Comparison of ENCODE assay signal across 2 cellular contexts in the genomic region with DNA sequence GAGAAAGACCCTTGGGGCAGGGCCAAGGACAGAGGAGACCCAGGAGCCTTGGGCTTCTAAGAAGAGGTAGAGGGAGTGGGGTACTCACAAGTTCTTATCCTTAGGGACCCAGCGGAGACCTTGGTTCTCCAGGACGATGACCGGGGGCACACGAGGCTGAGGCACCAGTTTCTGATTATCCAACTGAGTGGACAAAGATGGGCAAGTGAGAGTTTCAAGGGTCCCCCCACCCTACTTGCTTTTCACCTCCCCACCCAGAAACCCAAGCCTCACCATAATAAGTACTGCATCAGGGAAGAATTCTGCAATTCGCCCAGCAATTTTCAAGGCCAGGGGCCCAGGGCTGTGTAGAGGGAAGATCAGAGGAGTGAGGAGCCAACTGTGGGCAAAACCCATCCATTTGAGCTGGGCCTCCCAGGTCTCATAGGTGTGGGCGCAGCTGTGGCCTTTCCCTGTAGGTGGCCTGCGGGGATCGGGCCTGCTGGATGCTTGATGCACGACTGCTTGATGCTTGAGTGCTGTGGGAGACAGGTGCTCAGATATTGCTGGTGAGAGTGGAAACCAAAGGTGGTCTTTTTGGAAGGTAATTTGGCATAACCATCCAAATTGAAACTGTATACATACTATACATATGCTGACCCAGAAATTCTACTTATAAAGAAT.
TF ChIP-seq lines count a peak whose summit lies in the region.

No MANE protein-coding gene starts in this region.

TF ChIP-seq in SK-N-SH, 30 proteins besides CTCF, POLR2A, EP300 and RAD21 (continued from another document):
- TF ChIP-seq NFIC (IDR thresholded peaks at IDR 0.05; ENCODE audit: borderline replicate concordance), result no peak
TF ChIP-seq in SK-N-SH: peak in this region for 0.

TF ChIP-seq in SK-N-SH treated with all-trans-retinoic acid at 6 μM for 48 hours, 23 proteins besides CTCF, POLR2A, EP300 and RAD21 (continued from another document):
- TF ChIP-seq, protein P1, sequence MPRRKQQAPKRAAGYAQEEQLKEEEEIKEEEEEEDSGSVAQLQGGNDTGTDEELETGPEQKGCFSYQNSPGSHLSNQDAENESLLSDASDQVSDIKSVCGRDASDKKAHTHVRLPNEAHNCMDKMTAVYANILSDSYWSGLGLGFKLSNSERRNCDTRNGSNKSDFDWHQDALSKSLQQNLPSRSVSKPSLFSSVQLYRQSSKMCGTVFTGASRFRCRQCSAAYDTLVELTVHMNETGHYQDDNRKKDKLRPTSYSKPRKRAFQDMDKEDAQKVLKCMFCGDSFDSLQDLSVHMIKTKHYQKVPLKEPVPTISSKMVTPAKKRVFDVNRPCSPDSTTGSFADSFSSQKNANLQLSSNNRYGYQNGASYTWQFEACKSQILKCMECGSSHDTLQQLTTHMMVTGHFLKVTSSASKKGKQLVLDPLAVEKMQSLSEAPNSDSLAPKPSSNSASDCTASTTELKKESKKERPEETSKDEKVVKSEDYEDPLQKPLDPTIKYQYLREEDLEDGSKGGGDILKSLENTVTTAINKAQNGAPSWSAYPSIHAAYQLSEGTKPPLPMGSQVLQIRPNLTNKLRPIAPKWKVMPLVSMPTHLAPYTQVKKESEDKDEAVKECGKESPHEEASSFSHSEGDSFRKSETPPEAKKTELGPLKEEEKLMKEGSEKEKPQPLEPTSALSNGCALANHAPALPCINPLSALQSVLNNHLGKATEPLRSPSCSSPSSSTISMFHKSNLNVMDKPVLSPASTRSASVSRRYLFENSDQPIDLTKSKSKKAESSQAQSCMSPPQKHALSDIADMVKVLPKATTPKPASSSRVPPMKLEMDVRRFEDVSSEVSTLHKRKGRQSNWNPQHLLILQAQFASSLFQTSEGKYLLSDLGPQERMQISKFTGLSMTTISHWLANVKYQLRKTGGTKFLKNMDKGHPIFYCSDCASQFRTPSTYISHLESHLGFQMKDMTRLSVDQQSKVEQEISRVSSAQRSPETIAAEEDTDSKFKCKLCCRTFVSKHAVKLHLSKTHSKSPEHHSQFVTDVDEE (CRISPR knock-in tag; IDR thresholded peaks at IDR 0.05), result no peak
- TF ChIP-seq, protein P2, sequence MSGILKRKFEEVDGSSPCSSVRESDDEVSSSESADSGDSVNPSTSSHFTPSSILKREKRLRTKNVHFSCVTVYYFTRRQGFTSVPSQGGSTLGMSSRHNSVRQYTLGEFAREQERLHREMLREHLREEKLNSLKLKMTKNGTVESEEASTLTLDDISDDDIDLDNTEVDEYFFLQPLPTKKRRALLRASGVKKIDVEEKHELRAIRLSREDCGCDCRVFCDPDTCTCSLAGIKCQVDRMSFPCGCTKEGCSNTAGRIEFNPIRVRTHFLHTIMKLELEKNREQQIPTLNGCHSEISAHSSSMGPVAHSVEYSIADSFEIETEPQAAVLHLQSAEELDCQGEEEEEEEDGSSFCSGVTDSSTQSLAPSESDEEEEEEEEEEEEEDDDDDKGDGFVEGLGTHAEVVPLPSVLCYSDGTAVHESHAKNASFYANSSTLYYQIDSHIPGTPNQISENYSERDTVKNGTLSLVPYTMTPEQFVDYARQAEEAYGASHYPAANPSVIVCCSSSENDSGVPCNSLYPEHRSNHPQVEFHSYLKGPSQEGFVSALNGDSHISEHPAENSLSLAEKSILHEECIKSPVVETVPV (CRISPR knock-in tag; IDR thresholded peaks at IDR 0.05), result no peak
- no peak for TF ChIP-seq ZC3H10 (CRISPR knock-in tag; IDR thresholded peaks at IDR 0.05)
- TF ChIP-seq ISL1 (CRISPR knock-in tag; IDR thresholded peaks at IDR 0.05), result no peak
- TF ChIP-seq, protein P3, sequence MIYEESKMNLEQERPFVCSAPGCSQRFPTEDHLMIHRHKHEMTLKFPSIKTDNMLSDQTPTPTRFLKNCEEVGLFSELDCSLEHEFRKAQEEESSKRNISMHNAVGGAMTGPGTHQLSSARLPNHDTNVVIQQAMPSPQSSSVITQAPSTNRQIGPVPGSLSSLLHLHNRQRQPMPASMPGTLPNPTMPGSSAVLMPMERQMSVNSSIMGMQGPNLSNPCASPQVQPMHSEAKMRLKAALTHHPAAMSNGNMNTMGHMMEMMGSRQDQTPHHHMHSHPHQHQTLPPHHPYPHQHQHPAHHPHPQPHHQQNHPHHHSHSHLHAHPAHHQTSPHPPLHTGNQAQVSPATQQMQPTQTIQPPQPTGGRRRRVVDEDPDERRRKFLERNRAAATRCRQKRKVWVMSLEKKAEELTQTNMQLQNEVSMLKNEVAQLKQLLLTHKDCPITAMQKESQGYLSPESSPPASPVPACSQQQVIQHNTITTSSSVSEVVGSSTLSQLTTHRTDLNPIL (CRISPR knock-in tag; IDR thresholded peaks at IDR 0.05; ENCODE audit: low read depth), result no peak
- no peak for TF ChIP-seq GLIS3 (CRISPR knock-in tag; IDR thresholded peaks at IDR 0.05)
- TF ChIP-seq SNAI2 (CRISPR knock-in tag; IDR thresholded peaks at IDR 0.05), result no peak
- TF ChIP-seq, protein P4, sequence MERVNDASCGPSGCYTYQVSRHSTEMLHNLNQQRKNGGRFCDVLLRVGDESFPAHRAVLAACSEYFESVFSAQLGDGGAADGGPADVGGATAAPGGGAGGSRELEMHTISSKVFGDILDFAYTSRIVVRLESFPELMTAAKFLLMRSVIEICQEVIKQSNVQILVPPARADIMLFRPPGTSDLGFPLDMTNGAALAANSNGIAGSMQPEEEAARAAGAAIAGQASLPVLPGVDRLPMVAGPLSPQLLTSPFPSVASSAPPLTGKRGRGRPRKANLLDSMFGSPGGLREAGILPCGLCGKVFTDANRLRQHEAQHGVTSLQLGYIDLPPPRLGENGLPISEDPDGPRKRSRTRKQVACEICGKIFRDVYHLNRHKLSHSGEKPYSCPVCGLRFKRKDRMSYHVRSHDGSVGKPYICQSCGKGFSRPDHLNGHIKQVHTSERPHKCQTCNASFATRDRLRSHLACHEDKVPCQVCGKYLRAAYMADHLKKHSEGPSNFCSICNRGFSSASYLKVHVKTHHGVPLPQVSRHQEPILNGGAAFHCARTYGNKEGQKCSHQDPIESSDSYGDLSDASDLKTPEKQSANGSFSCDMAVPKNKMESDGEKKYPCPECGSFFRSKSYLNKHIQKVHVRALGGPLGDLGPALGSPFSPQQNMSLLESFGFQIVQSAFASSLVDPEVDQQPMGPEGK (CRISPR knock-in tag; IDR thresholded peaks at IDR 0.05; ENCODE audit: borderline replicate concordance), result no peak
- TF ChIP-seq ESRRG (CRISPR knock-in tag; IDR thresholded peaks at IDR 0.05), result no peak
- TF ChIP-seq ZNF565 (CRISPR knock-in tag; conservative IDR thresholded peaks at IDR 0.05; ENCODE audit: low read depth), result no peak
- TF ChIP-seq CSDC2 (CRISPR knock-in tag; IDR thresholded peaks at IDR 0.05), result no peak
- TF ChIP-seq ZFP3 (CRISPR knock-in tag; IDR thresholded peaks at IDR 0.05), result no peak
- TF ChIP-seq, protein P5, sequence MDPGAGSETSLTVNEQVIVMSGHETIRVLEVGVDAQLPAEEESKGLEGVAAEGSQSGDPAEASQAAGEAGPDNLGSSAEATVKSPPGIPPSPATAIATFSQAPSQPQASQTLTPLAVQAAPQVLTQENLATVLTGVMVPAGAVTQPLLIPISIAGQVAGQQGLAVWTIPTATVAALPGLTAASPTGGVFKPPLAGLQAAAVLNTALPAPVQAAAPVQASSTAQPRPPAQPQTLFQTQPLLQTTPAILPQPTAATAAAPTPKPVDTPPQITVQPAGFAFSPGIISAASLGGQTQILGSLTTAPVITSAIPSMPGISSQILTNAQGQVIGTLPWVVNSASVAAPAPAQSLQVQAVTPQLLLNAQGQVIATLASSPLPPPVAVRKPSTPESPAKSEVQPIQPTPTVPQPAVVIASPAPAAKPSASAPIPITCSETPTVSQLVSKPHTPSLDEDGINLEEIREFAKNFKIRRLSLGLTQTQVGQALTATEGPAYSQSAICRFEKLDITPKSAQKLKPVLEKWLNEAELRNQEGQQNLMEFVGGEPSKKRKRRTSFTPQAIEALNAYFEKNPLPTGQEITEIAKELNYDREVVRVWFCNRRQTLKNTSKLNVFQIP (CRISPR knock-in tag; IDR thresholded peaks at IDR 0.05; ENCODE audit: borderline replicate concordance, low read depth), result no peak
- TF ChIP-seq TOX (CRISPR knock-in tag; IDR thresholded peaks at IDR 0.05; ENCODE audit: borderline replicate concordance), result no peak
- no peak for TF ChIP-seq OSR1 (CRISPR knock-in tag; IDR thresholded peaks at IDR 0.05)
- no peak for TF ChIP-seq BACH2 (CRISPR knock-in tag; IDR thresholded peaks at IDR 0.05; ENCODE audit: borderline replicate concordance)
